Comparison of ENCODE assay signal across 9 cellular contexts in genomic region chr12:112096667-112097066, GRCh38. TPM values are rescaled to one million over a fixed set of nuclear protein-coding genes. Genes with fewer than 3 reads are reported as not detected.
A peak's percentile ranks its signal among the peaks of the same experiment; 100 is the strongest.
DNase-seq lines count a peak whose midpoint lies in the region; ATAC-seq and TF ChIP-seq lines count a peak whose summit lies in the region.
"Had no signal": no experiment of that assay in that cellular context is flagged by ENCODE, and none has a peak within 500 bp of the region (broad histone marks: within the 10 kb centered on the region; RNA-seq: fewer than 3 reads in every experiment).

No MANE protein-coding gene starts in this region.

- H3K4me3 Mint-ChIP-seq in MCF 10A (ENCODE audit: unreplicated experiment), result no peak overlapping the region
- no peak overlapping the region for H3K4me3 Mint-ChIP-seq in stimulated activated naive CD8-positive, alpha-beta T cell treated with anti-CD3 and anti-CD28 coated beads, Interleukin-15, amount 100 ng/mL, for 72 hours

- TF ChIP-seq EP300 in SK-N-SH (IDR thresholded peaks at IDR 0.05; ENCODE audit: borderline replicate concordance in 1 of 2, low read depth in 1 of 2, low read length in 1 of 2), result 0 out of 4 replicates have a peak, but pooled peaks of 1 of the 2 experiments have one; percentile 17

- peaks cover 99% of the 10 kb centered on the region for H3K79me2 ChIP-seq in SK-N-SH (ENCODE audit: insufficient read depth)

- no peaks in the 10 kb centered on the region for H3K27me3 ChIP-seq in breast epithelium
- H3K27me3 ChIP-seq in SK-N-SH (ENCODE audit: insufficient read depth), result no peaks in the 10 kb centered on the region

- no peaks in the 10 kb centered on the region for H3K9me2 ChIP-seq in SK-N-SH

- H3K9me3 ChIP-seq in breast epithelium, result no peaks in the 10 kb centered on the region
- H3K9me3 ChIP-seq in SK-N-SH, result no peaks in the 10 kb centered on the region

- peak; percentile 66 for DNase-seq in MCF 10A (ENCODE audit: unreplicated experiment)
- DNase-seq in breast epithelium (ENCODE audit: low spot score in 2 of 2), result no peak
- no peak for DNase-seq in SK-N-SH
- DNase-seq in stimulated activated naive CD8-positive, alpha-beta T cell treated with anti-CD3 and anti-CD28 coated beads, Interleukin-15, amount 100 ng/mL, for 72 hours, result no peak
- DNase-seq in COR-L47 (lab: John Stamatoyannopoulos, UW), result no peak
- no peak for DNase-seq in NCI-H2196 treated with DMSO at 0.1 percent for 48 hours (lab: John Stamatoyannopoulos, UW; ENCODE audit: unreplicated experiment)
- DNase-seq: activated CD4-positive, CD25-positive, alpha-beta regulatory T cell treated with anti-CD3 and anti-CD28 coated beads, Interleukin-2, amount 50 U/mL, for 72 hours had no signal

- TF ChIP-seq POLR2A in breast epithelium (IDR thresholded peaks at IDR 0.05), result no peak

- ATAC-seq in esophagus mucosa, result peak; percentile 89
- ATAC-seq in stimulated activated naive CD8-positive, alpha-beta T cell treated with anti-CD3 and anti-CD28 coated beads, Interleukin-15, amount 100 ng/mL, for 72 hours, result peak; percentile 97
- no peak for ATAC-seq in HG03520 (IDR thresholded peaks at IDR 0.05; ENCODE audit: unreplicated experiment)

- TF ChIP-seq CTCF in MCF 10A (IDR thresholded peaks at IDR 0.05; ENCODE audit: unreplicated experiment) (no peak), breast epithelium (IDR thresholded peaks at IDR 0.05) (no peak), SK-N-SH (IDR thresholded peaks at IDR 0.05) (no peak)

- H3K9me3 Mint-ChIP-seq in MCF 10A (ENCODE audit: unreplicated experiment), result no peaks in the 10 kb centered on the region
- H3K9me3 Mint-ChIP-seq in stimulated activated naive CD8-positive, alpha-beta T cell treated with anti-CD3 and anti-CD28 coated beads, Interleukin-15, amount 100 ng/mL, for 72 hours, result no peaks in the 10 kb centered on the region

- H3K27ac Mint-ChIP-seq in MCF 10A (ENCODE audit: low read depth, unreplicated experiment), result peak overlapping the region; percentile 65
- H3K27ac Mint-ChIP-seq in stimulated activated naive CD8-positive, alpha-beta T cell treated with anti-CD3 and anti-CD28 coated beads, Interleukin-15, amount 100 ng/mL, for 72 hours, result peak overlapping the region; percentile 27 to 36

- H3K9ac ChIP-seq in SK-N-SH, result no peak overlapping the region

- no peak for TF ChIP-seq RAD21 in SK-N-SH (IDR thresholded peaks at IDR 0.05; ENCODE audit: low read length)

- H2AFZ ChIP-seq in SK-N-SH (ENCODE audit: low read depth), result no peak overlapping the region

- no peaks in the 10 kb centered on the region for H3K27me3 Mint-ChIP-seq in MCF 10A (ENCODE audit: insufficient read depth, unreplicated experiment)
- H3K27me3 Mint-ChIP-seq in stimulated activated naive CD8-positive, alpha-beta T cell treated with anti-CD3 and anti-CD28 coated beads, Interleukin-15, amount 100 ng/mL, for 72 hours, result no peaks in the 10 kb centered on the region

- CTCF ChIA-PET in MCF 10A (lab: Yijun Ruan, JAX), result interaction anchor here (1.1 kb wide), 1 partner anchor 11 kb away, joined by 3 read pairs; no protein-coding TSS in a partner anchor
- CTCF ChIA-PET in SK-N-SH (lab: Yijun Ruan, JAX), result interaction anchor here (2.2 kb wide), 1 partner anchor 12 kb away, joined by 6 read pairs; the partner anchor contains the start of gene NAA25

- H3K36me3 Mint-ChIP-seq in MCF 10A (ENCODE audit: insufficient read depth, unreplicated experiment), result peaks cover 82% of the 10 kb centered on the region

- H3F3A ChIP-seq in SK-N-SH (replicated peaks; ENCODE audit: insufficient read depth), result peaks cover 6% of the 10 kb centered on the region

- BruUV-seq in MCF 10A (replicated peaks; lab: Mats Ljungman, UMichigan), result no TSS peak

- H3K27ac ChIP-seq in breast epithelium (no peak overlapping the region), SK-N-SH (ENCODE audit: low read depth in 2 of 2, low read length in 1 of 2) (peak overlapping the region in 1 of 2 experiments; percentile 58; a peak in 2 of 4 replicates)

- 27% methylated on average over 2 of the region's 2 CpGs for WGBS in SK-N-SH (ENCODE audit: low lambda C conversion rate)

- POLR2A ChIA-PET in MCF 10A (lab: Yijun Ruan, JAX), result interaction anchor here (0.7 to 3.1 kb wide), 6 partner anchors 10 to 924 kb away, joined by 4 to 33 read pairs (median 4); partner anchors contain the start of genes NAA25 and TRAFD1
- POLR2A ChIA-PET in SK-N-SH (lab: Yijun Ruan, JAX), result no interaction called here

- intact Hi-C loops in MCF 10A (cut with micrococcal nuclease), result no loop called here
- intact Hi-C loops in breast epithelium (cut with DNase I; ENCODE audit: low total_unique reads), result no loop called here

- H3K36me3 ChIP-seq in breast epithelium (no peaks in the 10 kb centered on the region), SK-N-SH (replicated peaks in 1 of 2; ENCODE audit: control insufficient read depth in 1 of 2, insufficient read depth in 2 of 2, low read length in 1 of 2) (peaks cover 6 to 49% of the 10 kb centered on the region in 2 experiments)

- H3K4me2 ChIP-seq in SK-N-SH, result peak overlapping the region; percentile 50

- H3K4me1 ChIP-seq in breast epithelium (no peaks in the 10 kb centered on the region), SK-N-SH (ENCODE audit: control insufficient read depth in 1 of 2, insufficient read depth in 2 of 2, low read depth in 1 of 2, low read length in 1 of 2) (peaks cover 0 to 11% of the 10 kb centered on the region in 2 experiments; a peak in 2 of 4 replicates)

- H3K4me1 Mint-ChIP-seq in MCF 10A (ENCODE audit: insufficient read depth, unreplicated experiment), result peaks cover 26% of the 10 kb centered on the region
- H3K4me1 Mint-ChIP-seq in stimulated activated naive CD8-positive, alpha-beta T cell treated with anti-CD3 and anti-CD28 coated beads, Interleukin-15, amount 100 ng/mL, for 72 hours, result peaks cover 51% of the 10 kb centered on the region

- peaks cover 24% of the 10 kb centered on the region for H4K20me1 ChIP-seq in SK-N-SH (ENCODE audit: insufficient read depth)

- no peak overlapping the region for H3K4me3 ChIP-seq in breast epithelium
- no peak overlapping the region for H3K4me3 ChIP-seq in SK-N-SH (ENCODE audit: low read depth in 2 of 2, low read length in 1 of 2)

TF ChIP-seq in SK-N-SH, 30 proteins besides CTCF, POLR2A, EP300 and RAD21:
- TF ChIP-seq ELF1 (IDR thresholded peaks at IDR 0.05) (peak; percentile 83), TCF12 (IDR thresholded peaks at IDR 0.05) (peak; percentile 63; the same call in 1 of the 2 replicates), SMC3 (IDR thresholded peaks at IDR 0.05; ENCODE audit: low read depth, low read length) (no peak), JUND (IDR thresholded peaks at IDR 0.05) (peak; percentile 93), FOSL2 (IDR thresholded peaks at IDR 0.05; ENCODE audit: borderline replicate concordance, low read depth) (peak; percentile 98), PBX3 (IDR thresholded peaks at IDR 0.05) (peak; percentile 78), POLR2AphosphoS5 (IDR thresholded peaks at IDR 0.05; ENCODE audit: low read depth, low read length) (peak; percentile 31; the same call in 1 of the 2 replicates), EZH2phosphoT487 (IDR thresholded peaks at IDR 0.05; ENCODE audit: borderline replicate concordance, low read depth) (no peak)

RNA-seq across cellular contexts. Expression of gene NAA25, which starts 11.9 kb away (rescaled TPM):
- 37.1 and 39.2 TPM in 2 replicates for total RNA-seq in MCF 10A (2022)
- total RNA-seq in breast epithelium, result 10 to 100 TPM; 16.8 to 48.3 (median 37.0) TPM
- polyA plus RNA-seq in SK-N-SH (2012; rRNA removed), result 4.4 and 6.0 TPM in 2 replicates
- 5.3 and 6.4 TPM in 2 replicates for polyA plus RNA-seq in SK-N-SH (2012; cell fraction: cytosol; rRNA removed)
- polyA plus RNA-seq in SK-N-SH (2012; cell fraction: nucleus; rRNA removed), result 7.3 and 13.6 TPM in 2 replicates
- total RNA-seq in esophagus mucosa, result 18.6 TPM

RNA-seq across cellular contexts. Expression of gene TRAFD1, which starts 28.7 kb away (rescaled TPM):
- 23.4 and 29.7 TPM in 2 replicates for total RNA-seq in MCF 10A (2022)
- 10 to 100 TPM; 25.9 to 64.2 (median 54.4) TPM for total RNA-seq in breast epithelium
- polyA plus RNA-seq in SK-N-SH (2012; rRNA removed), result 12.4 and 18.2 TPM in 2 replicates
- 15.0 and 16.3 TPM in 2 replicates for polyA plus RNA-seq in SK-N-SH (2012; cell fraction: cytosol; rRNA removed)
- polyA plus RNA-seq in SK-N-SH (2012; cell fraction: nucleus; rRNA removed), result 12.6 and 16.7 TPM in 2 replicates
- total RNA-seq in esophagus mucosa, result 24.0 TPM
